ENCODE assay signal across 23 cellular contexts in genomic region chr2:43648979-43649701, GRCh38. TPM values are rescaled to one million over a fixed set of nuclear protein-coding genes. Genes with fewer than 3 reads are reported as not detected.
DNase-seq lines count a peak whose midpoint lies in the region; ATAC-seq and TF ChIP-seq lines count a peak whose summit lies in the region.
"Had no signal": no experiment of that assay in that cellular context is flagged by ENCODE, and none has a peak within 500 bp of the region (broad histone marks: within the 10 kb centered on the region; RNA-seq: fewer than 3 reads in every experiment).

No MANE protein-coding gene starts in this region.

- H3K9me3 ChIP-seq in adipocyte (ENCODE audit: control insufficient read depth, low read length) (no peaks in the 10 kb centered on the region), hepatocyte (ENCODE audit: low read depth) (no peaks in the 10 kb centered on the region)
- H3K9me3 ChIP-seq: esophagus squamous epithelium, spleen, testis had no signal

- peaks cover 17% of the 10 kb centered on the region for H3K4me1 Mint-ChIP-seq in osteocyte (ENCODE audit: unreplicated experiment)
- H3K4me1 Mint-ChIP-seq in activated T-helper 17 cell treated with anti-CD3 and anti-CD28 coated beads, Interleukin-2, amount 50 U/mL, for 72 hours: no peaks in the 10 kb centered on the region
- no peaks in the 10 kb centered on the region for H3K4me1 Mint-ChIP-seq in stimulated activated naive CD8-positive, alpha-beta T cell treated with anti-CD3 and anti-CD28 coated beads, Interleukin-15, amount 100 ng/mL, for 72 hours

- H3K4me1 ChIP-seq in adipocyte (ENCODE audit: control insufficient read depth, insufficient read depth, low read length) (peaks cover 28% of the 10 kb centered on the region), hepatocyte (ENCODE audit: insufficient read depth) (no peaks in the 10 kb centered on the region)
- H3K4me1 ChIP-seq: esophagus squamous epithelium, spleen, testis had no signal

- WGBS in hepatocyte (ENCODE audit: low lambda C conversion rate, missing lambda C conversion rate): 91% methylated on average over 3 of the region's 3 CpGs

- peak overlapping the region; percentile 38 for H3K9ac ChIP-seq in adipocyte (ENCODE audit: low read length)

- no peaks in the 10 kb centered on the region for H3K79me2 ChIP-seq in hepatocyte

- no peak overlapping the region for H3K4me3 ChIP-seq in adipocyte (ENCODE audit: low read length)
- H3K4me3 ChIP-seq in hepatocyte: no peak overlapping the region
- H3K4me3 ChIP-seq: dorsolateral prefrontal cortex, esophagus squamous epithelium, PC-9, spleen, testis had no signal

- H3K27me3 ChIP-seq in adipocyte (replicated peaks; ENCODE audit: control insufficient read depth, insufficient read depth, low read length) (no peaks in the 10 kb centered on the region), hepatocyte (no peaks in the 10 kb centered on the region)
- H3K27me3 ChIP-seq: brain microvascular endothelial cell, dorsolateral prefrontal cortex, esophagus squamous epithelium, testis had no signal

- no peak for ATAC-seq in HG03025 (IDR thresholded peaks at IDR 0.05; ENCODE audit: low FRiP score, unreplicated experiment)
- ATAC-seq in activated T-helper 17 cell treated with anti-CD3 and anti-CD28 coated beads, Interleukin-2, amount 50 U/mL, for 72 hours (replicated peaks): no peak
- ATAC-seq in stimulated activated naive CD8-positive, alpha-beta T cell treated with anti-CD3 and anti-CD28 coated beads, Interleukin-15, amount 100 ng/mL, for 72 hours: no peak

- no peak for TF ChIP-seq CTCF in hepatocyte (IDR thresholded peaks at IDR 0.05; ENCODE audit: poor library complexity)
- TF ChIP-seq CTCF in osteocyte (IDR thresholded peaks at IDR 0.05): no peak

- H4K20me1 ChIP-seq in hepatocyte (ENCODE audit: insufficient read depth, poor library complexity, severe bottlenecking): no peaks in the 10 kb centered on the region

- peak overlapping the region; percentile 32 for H3K27ac ChIP-seq in hepatocyte
- H3K27ac ChIP-seq: brain microvascular endothelial cell, dorsolateral prefrontal cortex, PC-9 had no signal

- H3K36me3 Mint-ChIP-seq in osteocyte (ENCODE audit: unreplicated experiment): peaks cover 2% of the 10 kb centered on the region
- no peaks in the 10 kb centered on the region for H3K36me3 Mint-ChIP-seq in activated T-helper 17 cell treated with anti-CD3 and anti-CD28 coated beads, Interleukin-2, amount 50 U/mL, for 72 hours (ENCODE audit: low read depth)

- peak; percentile 4 for DNase-seq in A172 (ENCODE audit: low spot score)
- peak; percentile 43 for DNase-seq in adipocyte (ENCODE audit: low read depth)
- no peak for DNase-seq in hepatocyte (ENCODE audit: low spot score)
- DNase-seq in osteocyte (ENCODE audit: extremely low spot score, unreplicated experiment): no peak
- DNase-seq in foreskin melanocyte: no peak
- no peak for DNase-seq in stimulated activated naive CD8-positive, alpha-beta T cell treated with anti-CD3 and anti-CD28 coated beads, Interleukin-15, amount 100 ng/mL, for 72 hours
- DNase-seq: 8988T; activated gamma-delta T cell treated with Interleukin-2 at 50 U/mL for 16 hours; brain microvascular endothelial cell; CD4-positive, alpha-beta T cell; DMS79 treated with DMSO at 0.1 percent for 48 hours; dorsolateral prefrontal cortex; esophagus squamous epithelium; hypothalamus; NCI-H1436 treated with DMSO at 0.1 percent for 48 hours; NCI-H82; occipital lobe; PC-9; spleen; testis had no signal

- H2AFZ ChIP-seq in hepatocyte: no peak overlapping the region
- H2AFZ ChIP-seq: PC-9 had no signal

- peak overlapping the region; percentile 82 for H3K27ac Mint-ChIP-seq in osteocyte (ENCODE audit: unreplicated experiment)
- H3K27ac Mint-ChIP-seq in activated T-helper 17 cell treated with anti-CD3 and anti-CD28 coated beads, Interleukin-2, amount 50 U/mL, for 72 hours: no peak overlapping the region
- H3K27ac Mint-ChIP-seq in stimulated activated naive CD8-positive, alpha-beta T cell treated with anti-CD3 and anti-CD28 coated beads, Interleukin-15, amount 100 ng/mL, for 72 hours: no peak overlapping the region
- H3K27ac Mint-ChIP-seq: CD4-positive, alpha-beta T cell had no signal

- no peaks in the 10 kb centered on the region for H3K9me3 Mint-ChIP-seq in osteocyte (ENCODE audit: unreplicated experiment)
- H3K9me3 Mint-ChIP-seq in activated T-helper 17 cell treated with anti-CD3 and anti-CD28 coated beads, Interleukin-2, amount 50 U/mL, for 72 hours: no peaks in the 10 kb centered on the region
- no peaks in the 10 kb centered on the region for H3K9me3 Mint-ChIP-seq in stimulated activated naive CD8-positive, alpha-beta T cell treated with anti-CD3 and anti-CD28 coated beads, Interleukin-15, amount 100 ng/mL, for 72 hours
- H3K9me3 Mint-ChIP-seq: CD4-positive, alpha-beta T cell had no signal

- peaks cover 4% of the 10 kb centered on the region for H3K27me3 Mint-ChIP-seq in osteocyte (ENCODE audit: unreplicated experiment)
- H3K27me3 Mint-ChIP-seq in activated T-helper 17 cell treated with anti-CD3 and anti-CD28 coated beads, Interleukin-2, amount 50 U/mL, for 72 hours: peaks cover 14% of the 10 kb centered on the region
- peaks cover 8% of the 10 kb centered on the region for H3K27me3 Mint-ChIP-seq in stimulated activated naive CD8-positive, alpha-beta T cell treated with anti-CD3 and anti-CD28 coated beads, Interleukin-15, amount 100 ng/mL, for 72 hours

- no peaks in the 10 kb centered on the region for H3K9me2 ChIP-seq in hepatocyte (replicated peaks; ENCODE audit: insufficient read depth)

- H3K4me2 ChIP-seq in hepatocyte: no peak overlapping the region
- H3K4me2 ChIP-seq: PC-9 had no signal

- H3K36me3 ChIP-seq in adipocyte (ENCODE audit: control insufficient read depth, insufficient read depth, low read length, severe bottlenecking): no peaks in the 10 kb centered on the region
- H3K36me3 ChIP-seq in hepatocyte (replicated peaks; ENCODE audit: insufficient read depth, low read depth): no peaks in the 10 kb centered on the region
- H3K36me3 ChIP-seq: brain microvascular endothelial cell, esophagus squamous epithelium, spleen had no signal

- no peak overlapping the region for H3K4me3 Mint-ChIP-seq in osteocyte (ENCODE audit: unreplicated experiment)
- no peak overlapping the region for H3K4me3 Mint-ChIP-seq in activated T-helper 17 cell treated with anti-CD3 and anti-CD28 coated beads, Interleukin-2, amount 50 U/mL, for 72 hours
- no peak overlapping the region for H3K4me3 Mint-ChIP-seq in stimulated activated naive CD8-positive, alpha-beta T cell treated with anti-CD3 and anti-CD28 coated beads, Interleukin-15, amount 100 ng/mL, for 72 hours
- H3K4me3 Mint-ChIP-seq: CD4-positive, alpha-beta T cell had no signal

RNA-seq across cellular contexts. Expression of gene PLEKHH2, which starts 12.1 kb away (rescaled TPM):
- 0.98 and 4.6 TPM in 2 replicates for total RNA-seq in A172 (2014; rRNA removed; shearing (Covaris generic))
- 3.6 and 5.1 TPM in 2 replicates for total RNA-seq in hepatocyte
- polyA plus RNA-seq in hepatocyte: 2.2 and 3.3 TPM in 2 replicates
- total RNA-seq in osteocyte: 17.4 and 19.6 TPM in 2 replicates
- 1 to 10 TPM; 1.3 to 2.1 TPM for total RNA-seq in activated T-helper 17 cell treated with anti-CD3 and anti-CD28 coated beads, Interleukin-2, amount 50 U/mL, for 72 hours

RNA-seq across cellular contexts. Expression of gene C1GALT1C1L, which starts 27.1 kb away (rescaled TPM):
- total RNA-seq in A172 (2014; rRNA removed; shearing (Covaris generic)): 1.7 and 2.1 TPM in 2 replicates
- total RNA-seq in hepatocyte: 0.30 TPM in 1 of 2 replicates, not detected in the other
- polyA plus RNA-seq in hepatocyte: not detected in 2 replicates
- not detected in 2 replicates for total RNA-seq in osteocyte
- total RNA-seq in activated T-helper 17 cell treated with anti-CD3 and anti-CD28 coated beads, Interleukin-2, amount 50 U/mL, for 72 hours: not detected
- total RNA-seq: CD4-positive, alpha-beta T cell; mononuclear cell; occipital lobe had no signal

RNA-seq across cellular contexts. Expression of gene THADA, which starts 53.3 kb away (rescaled TPM):
- 18.3 and 19.7 TPM in 2 replicates for total RNA-seq in A172 (2014; rRNA removed; shearing (Covaris generic))
- total RNA-seq in hepatocyte: 18.8 and 19.8 TPM in 2 replicates
- polyA plus RNA-seq in hepatocyte: 10.8 and 14.4 TPM in 2 replicates
- total RNA-seq in osteocyte: 28.3 and 32.1 TPM in 2 replicates
- total RNA-seq in activated T-helper 17 cell treated with anti-CD3 and anti-CD28 coated beads, Interleukin-2, amount 50 U/mL, for 72 hours: 10 to 100 TPM; 36.3 to 36.9 TPM

Comparison
In these comparisons a context has a peak if more than half of its experiments do, and no peak if none do; other contexts are left out.
1. DNase-seq: peak in A172 (single experiment) and adipocyte (single experiment); none in hepatocyte (single experiment), osteocyte (single experiment), foreskin melanocyte (single experiment) and stimulated activated naive CD8-positive, alpha-beta T cell treated with anti-CD3 and anti-CD28 coated beads, Interleukin-15, amount 100 ng/mL, for 72 hours (0 of 2).